Comparison of ENCODE assay signal across 17 cellular contexts in the genomic region with DNA sequence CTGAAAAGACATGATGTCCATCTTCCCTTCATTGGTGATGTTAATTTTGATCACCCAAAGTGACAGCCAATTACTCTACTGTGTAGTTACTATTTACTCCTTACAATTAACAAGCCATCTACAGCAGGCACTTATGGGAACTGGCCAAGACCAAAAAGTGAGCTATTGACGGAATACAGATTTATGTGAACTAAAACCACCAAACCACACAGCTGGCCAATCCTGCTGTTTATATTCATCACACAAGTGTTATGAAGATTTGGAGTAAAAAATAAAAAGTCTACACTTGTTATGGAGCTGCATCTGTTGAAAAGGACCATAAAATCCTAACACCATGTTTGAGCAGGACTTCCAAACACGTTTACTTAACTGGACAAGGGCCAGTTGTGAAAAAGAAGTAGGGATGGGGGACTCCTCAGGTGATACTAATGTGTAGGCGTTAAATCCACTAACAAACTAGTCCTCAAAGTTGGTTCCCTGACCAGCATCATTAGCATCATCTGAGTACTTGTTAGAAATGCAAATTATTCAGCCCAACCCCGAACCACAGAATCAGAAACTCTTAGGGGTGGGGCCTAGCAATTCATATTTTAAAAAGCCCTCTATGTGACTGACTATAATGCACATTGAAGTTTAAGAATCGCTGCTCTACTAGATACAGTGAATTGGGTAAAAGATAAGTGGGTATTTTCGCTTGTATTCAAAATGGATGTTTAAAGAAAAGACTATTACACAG. TPM values are rescaled to one million over a fixed set of nuclear protein-coding genes. Genes with fewer than 3 reads are reported as not detected.
A peak's percentile ranks its signal among the peaks of the same experiment; 100 is the strongest.
DNase-seq lines count a peak whose midpoint lies in the region; ATAC-seq and TF ChIP-seq lines count a peak whose summit lies in the region.
"Had no signal": no experiment of that assay in that cellular context is flagged by ENCODE, and none has a peak within 500 bp of the region (broad histone marks: within the 10 kb centered on the region; RNA-seq: fewer than 3 reads in every experiment).

No MANE protein-coding gene starts in this region.

- H2AFZ ChIP-seq in neural progenitor cell (replicated peaks) = no peak overlapping the region

- H3F3A ChIP-seq in neural progenitor cell (ENCODE audit: low read depth) = peaks cover 22% of the 10 kb centered on the region

- H3K4me2 ChIP-seq in neural progenitor cell = no peak overlapping the region
- H3K4me2 ChIP-seq: A549 had no signal

- no peaks in the 10 kb centered on the region for H3K27me3 Mint-ChIP-seq in activated CD8-positive, alpha-beta T cell treated with anti-CD3 and anti-CD28 coated beads for 36 hours
- H3K27me3 Mint-ChIP-seq in activated CD8-positive, alpha-beta T cell treated with anti-CD3 and anti-CD28 coated beads, Interleukin-2, amount 10 ng/mL, durations not matched to agents 7 days and 5 days (ENCODE audit: low read depth) = no peaks in the 10 kb centered on the region
- no peaks in the 10 kb centered on the region for H3K27me3 Mint-ChIP-seq in WTC11 (ENCODE audit: low read depth)
- no peaks in the 10 kb centered on the region for H3K27me3 Mint-ChIP-seq in neural progenitor cell (ENCODE audit: insufficient read depth, low read depth)
- H3K27me3 Mint-ChIP-seq: IgD-negative memory B cell had no signal

- no peak for DNase-seq in activated CD8-positive, alpha-beta T cell treated with anti-CD3 and anti-CD28 coated beads for 36 hours
- DNase-seq in activated CD8-positive, alpha-beta T cell treated with anti-CD3 and anti-CD28 coated beads, Interleukin-2, amount 10 ng/mL, durations not matched to agents 7 days and 5 days = no peak
- no peak for DNase-seq in WTC11 (ENCODE audit: low spot score)
- DNase-seq in neural progenitor cell (ENCODE audit: low spot score) = no peak
- no peak for DNase-seq in NCI-H524 (lab: John Stamatoyannopoulos, UW)
- DNase-seq in substantia nigra (lab: John Stamatoyannopoulos, UW) = no peak
- DNase-seq: body of pancreas, NCI-H1105 treated with DMSO at 0.1 percent for 48 hours, nucleus accumbens had no signal

- no peak for TF ChIP-seq CTCF in activated CD8-positive, alpha-beta T cell treated with anti-CD3 and anti-CD28 coated beads for 36 hours (IDR thresholded peaks at IDR 0.05)
- TF ChIP-seq CTCF in WTC11 (IDR thresholded peaks at IDR 0.05) = no peak
- TF ChIP-seq CTCF in neural progenitor cell (IDR thresholded peaks at IDR 0.05) = no peak

- peaks cover 43% of the 10 kb centered on the region for H4K20me1 ChIP-seq in neural progenitor cell (ENCODE audit: low read depth)

- peak; percentile 53 for ATAC-seq in activated CD8-positive, alpha-beta T cell treated with anti-CD3 and anti-CD28 coated beads for 36 hours
- no peak for ATAC-seq in activated CD8-positive, alpha-beta T cell treated with anti-CD3 and anti-CD28 coated beads, Interleukin-2, amount 10 ng/mL, durations not matched to agents 7 days and 5 days
- ATAC-seq in GM19463 (IDR thresholded peaks at IDR 0.05; ENCODE audit: unreplicated experiment) (peak; percentile 39), WTC11 (no peak), GM21447 (IDR thresholded peaks at IDR 0.05; ENCODE audit: unreplicated experiment) (no peak)
- ATAC-seq: A549, body of pancreas, SK-N-SH treated with all-trans-retinoic acid at 6 μM for 48 hours had no signal

- H3K9me3 ChIP-seq in neural progenitor cell (ENCODE audit: low read depth) = peaks cover 12% of the 10 kb centered on the region
- H3K9me3 ChIP-seq: A549, body of pancreas had no signal

- H3K4me1 Mint-ChIP-seq in activated CD8-positive, alpha-beta T cell treated with anti-CD3 and anti-CD28 coated beads for 36 hours (ENCODE audit: low read depth) = peaks cover 48% of the 10 kb centered on the region
- H3K4me1 Mint-ChIP-seq in activated CD8-positive, alpha-beta T cell treated with anti-CD3 and anti-CD28 coated beads, Interleukin-2, amount 10 ng/mL, durations not matched to agents 7 days and 5 days (ENCODE audit: low read depth) = peaks cover 48% of the 10 kb centered on the region
- H3K4me1 Mint-ChIP-seq in WTC11 (peaks cover 27% of the 10 kb centered on the region), neural progenitor cell (peaks cover 8% of the 10 kb centered on the region)

- peaks cover 18% of the 10 kb centered on the region for H3K36me3 ChIP-seq in neural progenitor cell

- CTCF ChIA-PET in activated CD8-positive, alpha-beta T cell treated with anti-CD3 and anti-CD28 coated beads for 36 hours (lab: Charles Lee) = interaction anchor here (0.6 to 4.4 kb wide), 8 partner anchors 10 to 176 kb away, joined by 3 to 69 read pairs (median 9); a partner anchor contains a TSS
- CTCF ChIA-PET in activated CD8-positive, alpha-beta T cell treated with anti-CD3 and anti-CD28 coated beads, Interleukin-2, amount 10 ng/mL, durations not matched to agents 7 days and 5 days (lab: Charles Lee) = interaction anchor here (0.6 to 5.9 kb wide), 10 partner anchors 11 to 253 kb away, joined by 3 to 154 read pairs (median 12); a partner anchor contains a TSS
- CTCF ChIA-PET in WTC11 (lab: Charles Lee) = interaction anchor here (2.1 to 3.4 kb wide), 6 partner anchors 11 to 252 kb away, joined by 8 to 23 read pairs (median 10); a partner anchor contains a TSS

- no peak overlapping the region for H3K4me3 ChIP-seq in neural progenitor cell
- H3K4me3 ChIP-seq: A549, body of pancreas, lung had no signal

- no peaks in the 10 kb centered on the region for H3K4me1 ChIP-seq in neural progenitor cell

- POLR2A ChIA-PET in activated CD8-positive, alpha-beta T cell treated with anti-CD3 and anti-CD28 coated beads for 36 hours (lab: Charles Lee) = interaction anchor here (2.8 kb wide), 1 partner anchor 11 kb away, joined by 21 read pairs; a partner anchor contains a TSS
- POLR2A ChIA-PET in activated CD8-positive, alpha-beta T cell treated with anti-CD3 and anti-CD28 coated beads, Interleukin-2, amount 10 ng/mL, durations not matched to agents 7 days and 5 days (lab: Charles Lee) = no interaction called here
- POLR2A ChIA-PET in WTC11 (lab: Charles Lee) = interaction anchor here (0.9 kb wide), 1 partner anchor 11 kb away, joined by 3 read pairs; no protein-coding TSS in a partner anchor

- H3K27ac ChIP-seq in neural progenitor cell (no peak overlapping the region), substantia nigra (ENCODE audit: low read depth, low read length, poor library complexity, severe bottlenecking) (no peak overlapping the region)
- H3K27ac ChIP-seq: A549, body of pancreas, VCaP had no signal

- peak overlapping the region; percentile 23 for H3K9ac ChIP-seq in neural progenitor cell

- H3K79me2 ChIP-seq in neural progenitor cell (ENCODE audit: low read depth) = peaks cover 94% of the 10 kb centered on the region

- intact Hi-C loops in activated CD8-positive, alpha-beta T cell treated with anti-CD3 and anti-CD28 coated beads for 36 hours (cut with micrococcal nuclease) = loop anchor here (5.0 kb wide), 1 partner anchor 109 kb away; no protein-coding TSS in a partner anchor

- peaks cover 35% of the 10 kb centered on the region for H3K36me3 Mint-ChIP-seq in activated CD8-positive, alpha-beta T cell treated with anti-CD3 and anti-CD28 coated beads for 36 hours (ENCODE audit: low read depth)
- H3K36me3 Mint-ChIP-seq in activated CD8-positive, alpha-beta T cell treated with anti-CD3 and anti-CD28 coated beads, Interleukin-2, amount 10 ng/mL, durations not matched to agents 7 days and 5 days (ENCODE audit: low read depth) = peaks cover 47% of the 10 kb centered on the region
- H3K36me3 Mint-ChIP-seq in WTC11 (peaks cover 37% of the 10 kb centered on the region), neural progenitor cell (peaks cover 31% of the 10 kb centered on the region)

- H3K27ac Mint-ChIP-seq in activated CD8-positive, alpha-beta T cell treated with anti-CD3 and anti-CD28 coated beads for 36 hours = no peak overlapping the region
- H3K27ac Mint-ChIP-seq in activated CD8-positive, alpha-beta T cell treated with anti-CD3 and anti-CD28 coated beads, Interleukin-2, amount 10 ng/mL, durations not matched to agents 7 days and 5 days = no peak overlapping the region
- H3K27ac Mint-ChIP-seq in WTC11 (peak overlapping the region; percentile 70), neural progenitor cell (no peak overlapping the region)
- H3K27ac Mint-ChIP-seq: activated T-helper 2 cell treated with anti-CD3 and anti-CD28 coated beads, Interferon-gamma antibody, Interleukin-2, Interleukin-4, amounts not matched to agents 10 μg/mL and 5 μg/mL and 100 μg/mL, durations not matched to agents 14 hours and 24 hours and 36 hours; IgD-negative memory B cell had no signal

- H3K27me3 ChIP-seq in neural progenitor cell = no peaks in the 10 kb centered on the region
- H3K27me3 ChIP-seq: body of pancreas had no signal

- peaks cover 7% of the 10 kb centered on the region for H3K9me3 Mint-ChIP-seq in activated CD8-positive, alpha-beta T cell treated with anti-CD3 and anti-CD28 coated beads for 36 hours
- peaks cover 10% of the 10 kb centered on the region for H3K9me3 Mint-ChIP-seq in activated CD8-positive, alpha-beta T cell treated with anti-CD3 and anti-CD28 coated beads, Interleukin-2, amount 10 ng/mL, durations not matched to agents 7 days and 5 days (ENCODE audit: insufficient read depth)
- peaks cover 13% of the 10 kb centered on the region for H3K9me3 Mint-ChIP-seq in WTC11
- peaks cover 19% of the 10 kb centered on the region for H3K9me3 Mint-ChIP-seq in neural progenitor cell

- no peak overlapping the region for H3K4me3 Mint-ChIP-seq in activated CD8-positive, alpha-beta T cell treated with anti-CD3 and anti-CD28 coated beads for 36 hours
- H3K4me3 Mint-ChIP-seq in activated CD8-positive, alpha-beta T cell treated with anti-CD3 and anti-CD28 coated beads, Interleukin-2, amount 10 ng/mL, durations not matched to agents 7 days and 5 days = no peak overlapping the region
- H3K4me3 Mint-ChIP-seq in WTC11 = no peak overlapping the region
- no peak overlapping the region for H3K4me3 Mint-ChIP-seq in neural progenitor cell
- H3K4me3 Mint-ChIP-seq: IgD-negative memory B cell had no signal

RNA-seq across cellular contexts. Expression of a gene that starts 11.6 kb away (rescaled TPM):
- 10 to 100 TPM; 86.2 to 90.5 TPM for total RNA-seq in activated CD8-positive, alpha-beta T cell treated with anti-CD3 and anti-CD28 coated beads for 36 hours
- total RNA-seq in activated CD8-positive, alpha-beta T cell treated with anti-CD3 and anti-CD28 coated beads, Interleukin-2, amount 10 ng/mL, durations not matched to agents 7 days and 5 days = 10 to 100 TPM; 95.2 to 95.9 TPM
- total RNA-seq in WTC11 (2021) (63.5 to 64.7 TPM (median 64.6 TPM) in 3 replicates), neural progenitor cell (ENCODE audit: low replicate concordance) (63.4 and 86.3 TPM in 2 replicates)

RNA-seq across cellular contexts. Expression of a gene that starts 31.5 kb away (rescaled TPM):
- total RNA-seq in activated CD8-positive, alpha-beta T cell treated with anti-CD3 and anti-CD28 coated beads for 36 hours = 10 to 100 TPM; 60.3 to 61.4 TPM
- 10 to 100 TPM; 53.8 to 58.9 TPM for total RNA-seq in activated CD8-positive, alpha-beta T cell treated with anti-CD3 and anti-CD28 coated beads, Interleukin-2, amount 10 ng/mL, durations not matched to agents 7 days and 5 days
- total RNA-seq in WTC11 (2021) = 63.8 to 82.3 TPM (median 68.4 TPM) in 3 replicates
- total RNA-seq in neural progenitor cell (ENCODE audit: low replicate concordance) = 23.4 and 39.2 TPM in 2 replicates

Comparison
In these comparisons a context has a peak if more than half of its experiments do, and no peak if none do; other contexts are left out.
1. ATAC-seq: peak in activated CD8-positive, alpha-beta T cell treated with anti-CD3 and anti-CD28 coated beads for 36 hours (single experiment) and GM19463 (single experiment); none in activated CD8-positive, alpha-beta T cell treated with anti-CD3 and anti-CD28 coated beads, Interleukin-2, amount 10 ng/mL, durations not matched to agents 7 days and 5 days (single experiment), WTC11 (single experiment) and GM21447 (single experiment).